ENCODE assay signal across 10 cellular contexts in the genomic region with DNA sequence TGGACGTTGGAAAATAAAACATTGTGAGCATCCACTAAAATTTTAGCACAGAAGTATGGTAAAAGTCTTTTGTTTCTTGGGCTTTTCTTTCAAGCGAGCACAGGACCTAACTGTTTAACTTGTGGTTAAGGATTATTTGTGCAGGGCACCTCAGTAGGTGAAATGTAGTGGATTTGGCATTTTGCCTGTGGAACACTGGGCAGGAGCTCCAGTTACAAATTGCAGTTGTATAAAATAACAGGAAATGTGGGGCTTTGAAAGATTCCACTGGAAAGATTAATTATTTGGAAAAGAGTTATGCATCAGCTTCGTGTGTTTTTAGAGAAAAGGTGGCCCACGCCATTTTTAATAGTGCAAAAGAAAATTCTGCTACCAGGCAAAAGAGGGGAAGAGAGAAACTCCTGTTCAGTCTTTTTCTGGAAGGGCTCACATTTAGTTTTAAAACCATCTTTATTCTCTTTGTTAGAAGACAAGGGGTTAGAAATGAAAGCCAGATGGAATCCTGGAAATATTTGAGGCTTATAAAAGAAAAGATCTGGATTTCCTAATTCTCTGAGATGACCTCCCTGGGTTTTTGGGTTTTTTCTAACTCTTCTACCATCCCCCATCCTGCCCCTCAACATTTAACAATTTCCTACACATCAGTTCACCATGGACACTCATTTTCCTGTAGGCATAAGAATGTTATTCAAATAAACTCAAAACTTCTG.
A peak's percentile ranks its signal among the peaks of the same experiment; 100 is the strongest.
DNase-seq lines count a peak whose midpoint lies in the region; ATAC-seq and TF ChIP-seq lines count a peak whose summit lies in the region.
"Had no signal": no experiment of that assay in that cellular context is flagged by ENCODE, and none has a peak within 500 bp of the region (broad histone marks: within the 10 kb centered on the region; RNA-seq: fewer than 3 reads in every experiment).

No MANE protein-coding gene starts in this region.

- no peak for TF ChIP-seq CTCF in left lung (IDR thresholded peaks at IDR 0.05)

- H3K4me3 ChIP-seq in Karpas-422 (ENCODE audit: low read length), result no peak overlapping the region
- H3K4me3 ChIP-seq in adipocyte (ENCODE audit: low read length), result no peak overlapping the region
- H3K4me3 ChIP-seq in left lung, result no peak overlapping the region
- H3K4me3 ChIP-seq: dorsolateral prefrontal cortex had no signal

- H3K4me1 ChIP-seq in Karpas-422 (ENCODE audit: low read length), result peaks cover 54% of the 10 kb centered on the region
- H3K4me1 ChIP-seq in adipocyte (ENCODE audit: control insufficient read depth, insufficient read depth, low read length), result peaks cover 13% of the 10 kb centered on the region
- peaks cover 5 to 12% of the 10 kb centered on the region in 2 donors for H3K4me1 ChIP-seq in left lung

- ATAC-seq in left lung (peak; percentile 85), HG03280 (IDR thresholded peaks at IDR 0.05; ENCODE audit: unreplicated experiment) (no peak), HG02678 (IDR thresholded peaks at IDR 0.05; ENCODE audit: unreplicated experiment) (no peak)

- intact Hi-C loops in left lung (cut with DNase I), result no loop called here
- intact Hi-C loops in head of caudate nucleus (cut with DNase I), result no loop called here

- no peaks in the 10 kb centered on the region for H3K79me2 ChIP-seq in Karpas-422 (ENCODE audit: low read length)

- peak overlapping the region; percentile 5 for H3K4me2 ChIP-seq in Karpas-422 (ENCODE audit: low read depth, low read length, poor library complexity, severe bottlenecking)

- H3K9ac ChIP-seq in Karpas-422 (ENCODE audit: low read length) (no peak overlapping the region), adipocyte (ENCODE audit: low read length) (no peak overlapping the region)

- in situ Hi-C loops in Caki2 (cut with HindIII; ENCODE audit: low pct_unique_long_range_greater_than_20kb, low sequenced_read_pairs), result no loop called here

- H3K9me3 ChIP-seq in Karpas-422 (ENCODE audit: low read length) (no peaks in the 10 kb centered on the region), adipocyte (ENCODE audit: control insufficient read depth, low read length) (no peaks in the 10 kb centered on the region), left lung (no peaks in the 10 kb centered on the region)

- H3K27ac ChIP-seq in Karpas-422 (ENCODE audit: low read length) (no peak overlapping the region), left lung (no peak overlapping the region)
- H3K27ac ChIP-seq: dorsolateral prefrontal cortex had no signal

- H3K27me3 ChIP-seq in Karpas-422 (ENCODE audit: low read length) (no peaks in the 10 kb centered on the region), adipocyte (replicated peaks; ENCODE audit: control insufficient read depth, insufficient read depth, low read length) (no peaks in the 10 kb centered on the region), left lung (no peaks in the 10 kb centered on the region)

- no peaks in the 10 kb centered on the region for H3K9me2 ChIP-seq in Karpas-422 (replicated peaks; ENCODE audit: insufficient read depth, low read length)

- H3K36me3 ChIP-seq in Karpas-422 (ENCODE audit: insufficient read depth, low read length) (no peaks in the 10 kb centered on the region), adipocyte (ENCODE audit: control insufficient read depth, insufficient read depth, low read length, severe bottlenecking) (no peaks in the 10 kb centered on the region), left lung (no peaks in the 10 kb centered on the region)

- no peak overlapping the region for H2AFZ ChIP-seq in Karpas-422 (ENCODE audit: low read length)

- H4K20me1 ChIP-seq in Karpas-422 (ENCODE audit: insufficient read depth, low read depth, low read length), result no peaks in the 10 kb centered on the region

- peak; percentile 78 for DNase-seq in Caki2 (ENCODE audit: low read depth)
- DNase-seq in Karpas-422, result no peak
- DNase-seq in adipocyte (ENCODE audit: low read depth), result peak; percentile 56
- no peak for DNase-seq in left lung
- no peak for DNase-seq in NCI-H1436 (lab: John Stamatoyannopoulos, UW)
- no peak for DNase-seq in head of caudate nucleus
- DNase-seq: CD8-positive, alpha-beta memory T cell; dorsolateral prefrontal cortex had no signal

Comparison
In these comparisons a context has a peak if more than half of its experiments do, and no peak if none do; other contexts are left out.
1. DNase-seq: peak in Caki2 (single experiment) and adipocyte (single experiment); none in Karpas-422 (single experiment), left lung (0 of 2), NCI-H1436 (single experiment) and head of caudate nucleus (0 of 42).